7 cellular contexts compared by ENCODE assay signal in the genomic region with DNA sequence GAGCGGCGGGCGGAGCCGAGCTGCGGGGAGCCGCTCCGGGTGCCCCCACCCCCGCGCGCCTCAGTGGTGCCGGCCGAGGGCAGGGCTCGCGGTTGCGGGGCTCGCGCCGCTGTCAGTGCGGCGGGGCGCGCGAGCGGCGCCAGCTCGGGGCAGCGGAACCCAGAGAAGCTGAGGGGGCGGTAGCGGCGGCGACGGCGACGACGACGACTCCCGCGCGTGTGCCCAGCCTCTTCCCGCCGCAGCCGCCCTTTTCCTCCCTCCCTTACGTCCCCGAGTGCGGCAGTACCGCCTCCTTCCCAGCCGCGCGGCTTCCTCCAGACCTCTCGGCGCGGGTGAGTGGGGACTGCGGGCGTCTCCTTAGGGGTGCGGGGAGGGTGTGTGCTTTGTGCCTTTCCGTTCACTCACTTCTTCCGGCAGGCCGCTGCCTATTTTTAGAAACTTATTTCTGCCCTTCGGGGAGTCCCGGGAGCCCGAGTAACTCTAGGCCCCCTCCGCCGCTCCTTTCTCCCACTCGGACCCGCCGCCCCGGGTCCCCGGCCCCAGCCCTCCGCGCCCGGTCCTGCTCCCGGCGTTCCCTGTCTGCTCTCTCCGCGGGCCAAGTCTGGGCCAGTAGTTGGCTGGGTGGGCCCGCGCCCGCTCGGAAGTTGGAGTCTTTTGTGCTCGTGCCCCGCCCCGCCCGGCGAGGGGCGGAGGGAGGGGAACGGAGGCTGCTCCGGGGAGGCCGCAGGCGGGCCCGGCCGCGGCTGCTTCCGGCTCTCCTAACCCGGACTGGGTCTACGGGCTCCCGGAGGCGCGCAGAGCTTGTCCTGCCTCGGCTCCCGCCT. TPM values are rescaled to one million over a fixed set of nuclear protein-coding genes. Genes with fewer than 3 reads are reported as not detected.
DNase-seq lines count a peak whose midpoint lies in the region; ATAC-seq and TF ChIP-seq lines count a peak whose summit lies in the region.

RALY (plus strand) TSS at position 112 of the 824 bp plus-strand sequence. CDS start 78,164 bp downstream, outside the sequence.

- no peak for TF ChIP-seq CTCF in brain (conservative IDR thresholded peaks at IDR 0.05)

- peak within 1 kb of the TSS; percentile 95 to 99 (median 98) for H3K27ac Mint-ChIP-seq in brain

- H3K27me3 Mint-ChIP-seq in brain, result peaks cover 22% of the 10 kb centered on the region

- peaks cover 60% of the 10 kb centered on the region for H3K4me1 Mint-ChIP-seq in brain

- peak within 1 kb of the TSS; percentile 93 to 99 (median 98) for H3K27ac ChIP-seq in skin epidermis

- H3K9me3 ChIP-seq in iPS-18c (ENCODE audit: control insufficient read depth, insufficient read depth, low read length), result peaks cover 3% of the 10 kb centered on the region

- ATAC-seq in GM18511 (IDR thresholded peaks at IDR 0.05; ENCODE audit: unreplicated experiment) (peak; percentile 65), HG02970 (IDR thresholded peaks at IDR 0.05; ENCODE audit: low FRiP score, unreplicated experiment) (peak; percentile 49)

- H3K36me3 Mint-ChIP-seq in brain, result peaks cover 9% of the 10 kb centered on the region

- peak within 1 kb of the TSS; percentile 96 to 99 (median 98) for H3K4me3 Mint-ChIP-seq in brain

- DNase-seq in NCI-H2081 treated with DMSO at 0.1 percent for 48 hours (lab: John Stamatoyannopoulos, UW) (peak; percentile 3), UCSD-AML1 (lab: John Stamatoyannopoulos, UW; ENCODE audit: unreplicated experiment) (peak; percentile 85)

- H3K9me3 Mint-ChIP-seq in brain, result peaks cover 0 to 3% (median 0%) of the 10 kb centered on the region in 5 experiments

- H3K4me3 ChIP-seq in iPS-18c (ENCODE audit: insufficient read depth, low read depth, low read length) (peak within 1 kb of the TSS; percentile 94), skin epidermis (peak within 1 kb of the TSS; percentile 58 to 97 (median 90))

RNA-seq across cellular contexts. Expression of gene RALY, which starts in this region (rescaled TPM):
- 413 TPM for polyA plus RNA-seq in brain (ENCODE audit: insufficient read depth, low read depth, low replicate concordance)

Comparison
In these comparisons a context has a peak if more than half of its experiments do, and no peak if none do; other contexts are left out.
1. Peak in every context shown above with its lines: DNase-seq, ATAC-seq, H3K4me3 ChIP-seq and H3K27ac ChIP-seq.